ENCODE assay signal across 15 cellular contexts in genomic region chr2:49129034-49129433, GRCh38. TPM values are rescaled to one million over a fixed set of nuclear protein-coding genes. Genes with fewer than 3 reads are reported as not detected.
DNase-seq lines count a peak whose midpoint lies in the region; ATAC-seq and TF ChIP-seq lines count a peak whose summit lies in the region.
"Had no signal": no experiment of that assay in that cellular context is flagged by ENCODE, and none has a peak within 500 bp of the region (broad histone marks: within the 10 kb centered on the region; RNA-seq: fewer than 3 reads in every experiment).

No MANE protein-coding gene starts in this region.

- no peak overlapping the region for H2AFZ ChIP-seq in neuronal stem cell (ENCODE audit: low read length)

- intact Hi-C loops in right cardiac atrium (cut with DNase I) = no loop called here

- H3K4ac ChIP-seq in neuronal stem cell (ENCODE audit: low read length) = no peak overlapping the region

- no peak overlapping the region for H3K23ac ChIP-seq in neuronal stem cell (ENCODE audit: low read depth, low read length, poor library complexity)

- no peak overlapping the region for H2AK5ac ChIP-seq in neuronal stem cell (ENCODE audit: low read depth, low read length)

- no peak overlapping the region for H3K4me3 ChIP-seq in right cardiac atrium (ENCODE audit: low read length)
- no peak overlapping the region for H3K4me3 ChIP-seq in right atrium auricular region
- no peak overlapping the region for H3K4me3 ChIP-seq in HAP-1
- H3K4me3 ChIP-seq in neuronal stem cell (ENCODE audit: low read length in 2 of 2) = no peak overlapping the region
- H3K4me3 ChIP-seq: esophagus squamous epithelium, psoas muscle had no signal

- H3K4me1 ChIP-seq in right cardiac atrium (ENCODE audit: control insufficient read depth, insufficient read depth, low read length) (no peaks in the 10 kb centered on the region), right atrium auricular region (no peaks in the 10 kb centered on the region), HAP-1 (no peaks in the 10 kb centered on the region), neuronal stem cell (ENCODE audit: control insufficient read depth in 2 of 2, insufficient read depth in 1 of 2, low read depth in 1 of 2, low read length in 2 of 2) (peaks cover 0 to 2% of the 10 kb centered on the region in 2 donors)
- H3K4me1 ChIP-seq: esophagus squamous epithelium, psoas muscle had no signal

- H2BK5ac ChIP-seq in neuronal stem cell (ENCODE audit: low read length) = no peak overlapping the region

- H2BK15ac ChIP-seq in neuronal stem cell (ENCODE audit: low read length) = no peak overlapping the region

- no peak for TF ChIP-seq CTCF in right atrium auricular region (IDR thresholded peaks at IDR 0.05)

- in situ Hi-C loops in HAP-1 (cut with MboI; ENCODE audit: low sequenced_read_pairs) = no loop called here

- H4K8ac ChIP-seq in neuronal stem cell (ENCODE audit: low read depth, low read length) = no peak overlapping the region

- no peak overlapping the region for H3K4me2 ChIP-seq in neuronal stem cell (ENCODE audit: insufficient read depth, low read length, poor library complexity, severe bottlenecking)

- peak; percentile 56 to 85 for ATAC-seq in right cardiac atrium
- ATAC-seq in HG02642 (IDR thresholded peaks at IDR 0.05; ENCODE audit: poor library complexity, unreplicated experiment) = peak; percentile 85
- ATAC-seq in HG03469 (IDR thresholded peaks at IDR 0.05; ENCODE audit: unreplicated experiment) = peak; percentile 70
- ATAC-seq in GM21515 (IDR thresholded peaks at IDR 0.05; ENCODE audit: unreplicated experiment) = no peak
- ATAC-seq: psoas muscle had no signal

- no peak overlapping the region for H3K27ac ChIP-seq in right cardiac atrium (ENCODE audit: low read length)
- no peak overlapping the region for H3K27ac ChIP-seq in right atrium auricular region
- no peak overlapping the region for H3K27ac ChIP-seq in neuronal stem cell (replicated peaks; ENCODE audit: low read length)
- H3K27ac ChIP-seq: esophagus squamous epithelium, psoas muscle had no signal

- H2BK12ac ChIP-seq in neuronal stem cell (ENCODE audit: low read length) = no peak overlapping the region

- no peak overlapping the region for H4K91ac ChIP-seq in neuronal stem cell (ENCODE audit: low read depth, low read length, poor library complexity)

- no peak overlapping the region for H2BK120ac ChIP-seq in neuronal stem cell (ENCODE audit: low read depth, low read length)

- H3K27me3 ChIP-seq in right cardiac atrium (ENCODE audit: control insufficient read depth, insufficient read depth) (no peaks in the 10 kb centered on the region), right atrium auricular region (no peaks in the 10 kb centered on the region), HAP-1 (ENCODE audit: low read depth) (no peaks in the 10 kb centered on the region), neuronal stem cell (ENCODE audit: control insufficient read depth in 3 of 3, insufficient read depth in 3 of 3, low read depth in 1 of 3, low read length in 3 of 3) (no peaks in the 10 kb centered on the region)
- H3K27me3 ChIP-seq: esophagus squamous epithelium had no signal

- DNase-seq in right cardiac atrium (no peak), right atrium auricular region (ENCODE audit: low spot score) (no peak), pons (ENCODE audit: low spot score) (no peak), HAP-1 (ENCODE audit: low spot score in 2 of 2) (no peak), neuronal stem cell (ENCODE audit: low spot score) (no peak)
- DNase-seq: activated naive CD4-positive, alpha-beta T cell treated with anti-CD3 and anti-CD28 coated beads, Interleukin-2, amount 50 U/mL, for 16 hours; esophagus squamous epithelium; psoas muscle had no signal

- H3K14ac ChIP-seq in neuronal stem cell (ENCODE audit: low read length) = no peak overlapping the region

- no peak overlapping the region for H3K18ac ChIP-seq in neuronal stem cell (ENCODE audit: low read length)

- WGBS in right cardiac atrium = 30% methylated on average over 1 of the region's 1 CpG
- no CpG with 5 or more reads among the region's 1 CpG for WGBS in neuronal stem cell (ENCODE audit: extremely low coverage in 2 of 2, insufficient read length in 2 of 2, insufficient replicate concordance in 1 of 2), 2 donors

- H3K9me3 ChIP-seq in right cardiac atrium (ENCODE audit: control insufficient read depth, low read length) (no peaks in the 10 kb centered on the region), right atrium auricular region (peaks cover 0 to 7% of the 10 kb centered on the region in 2 donors), HAP-1 (peaks cover 2% of the 10 kb centered on the region), neuronal stem cell (replicated peaks in 1 of 2; ENCODE audit: control insufficient read depth in 2 of 2, insufficient read depth in 1 of 2, low read depth in 1 of 2, low read length in 2 of 2) (peaks cover 0 to 3% of the 10 kb centered on the region in 2 donors)

- H3K79me1 ChIP-seq in neuronal stem cell (ENCODE audit: low read depth, low read length) = no peaks in the 10 kb centered on the region

- no peaks in the 10 kb centered on the region for H3K36me3 ChIP-seq in right atrium auricular region
- H3K36me3 ChIP-seq in HAP-1 (replicated peaks) = no peaks in the 10 kb centered on the region
- H3K36me3 ChIP-seq in neuronal stem cell (replicated peaks in 1 of 2; ENCODE audit: control insufficient read depth in 2 of 2, insufficient read depth in 2 of 2, low read length in 2 of 2) = no peaks in the 10 kb centered on the region
- H3K36me3 ChIP-seq: esophagus squamous epithelium had no signal

- no peak overlapping the region for H3K9ac ChIP-seq in neuronal stem cell (ENCODE audit: low read depth, low read length, poor library complexity)

RNA-seq across cellular contexts. Expression of gene FSHR, which starts 25.3 kb away (rescaled TPM):
- total RNA-seq in right cardiac atrium (under 1 TPM in 3 of 4 donors, not detected in 1; 0.14 to 0.39 (median 0.29) TPM), right atrium auricular region (1 to 10 TPM in 1 of 2 donors, under 1 TPM in 1; 0.28 to 1.1 TPM)
- polyA plus RNA-seq in right cardiac atrium = 0.11 TPM
- polyA plus RNA-seq in neuronal stem cell (2013, experiment 1 of 2) = not detected
- polyA plus RNA-seq in neuronal stem cell (2013, experiment 2 of 2) = not detected
- total RNA-seq: A172; cerebellum; esophagus squamous epithelium; psoas muscle; subcutaneous adipose tissue; T-helper 2 cell treated with Interferon-gamma antibody and Interleukin-4, amounts not matched to agents 100 ng/mL and 5 ng/mL, for 36 hours had no signal
- polyA plus RNA-seq: psoas muscle had no signal
